ENCODE assay signal across 13 cellular contexts in genomic region chr16:88566158-88566557, GRCh38. TPM values are rescaled to one million over a fixed set of nuclear protein-coding genes. Genes with fewer than 3 reads are reported as not detected.
DNase-seq lines count a peak whose midpoint lies in the region; ATAC-seq and TF ChIP-seq lines count a peak whose summit lies in the region.
"Had no signal": no experiment of that assay in that cellular context is flagged by ENCODE, and none has a peak within 500 bp of the region (broad histone marks: within the 10 kb centered on the region; RNA-seq: fewer than 3 reads in every experiment).

No MANE protein-coding gene starts in this region.

- H3K27ac Mint-ChIP-seq in activated naive CD4-positive, alpha-beta T cell treated with anti-CD3 and anti-CD28 coated beads, Interleukin-2, amount 10 ng/mL, durations not matched to agents 7 days and 5 days, result no peak overlapping the region
- peak overlapping the region; percentile 37 to 46 for H3K27ac Mint-ChIP-seq in activated naive CD4-positive, alpha-beta T cell treated with anti-CD3 and anti-CD28 coated beads, Interleukin-2, amount 50 U/mL, for 72 hours
- no peak overlapping the region for H3K27ac Mint-ChIP-seq in neural crest cell (ENCODE audit: unreplicated experiment)
- no peak overlapping the region for H3K27ac Mint-ChIP-seq in stimulated activated naive CD8-positive, alpha-beta T cell treated with anti-CD3 and anti-CD28 coated beads, Interleukin-15, amount 100 ng/mL, for 72 hours
- H3K27ac Mint-ChIP-seq: T-helper 1 cell treated with Interleukin-12 subunit alpha and Interleukin-12 subunit beta and Interleukin-4 antibody, amounts not matched to agents 30 μg/mL and 1 μg/mL, for 36 hours had no signal

- no peaks in the 10 kb centered on the region for H3K9me3 ChIP-seq in heart right ventricle

- no peaks in the 10 kb centered on the region for H3K36me3 ChIP-seq in heart right ventricle

- no peak overlapping the region for H3K4me3 ChIP-seq in heart right ventricle

- no peaks in the 10 kb centered on the region for H3K27me3 ChIP-seq in heart right ventricle

- 71 to 73% methylated on average over 6 of the region's 6 CpGs for WGBS in heart right ventricle, 2 donors

- no peak overlapping the region for H3K27ac ChIP-seq in heart right ventricle

- H3K4me1 Mint-ChIP-seq in activated naive CD4-positive, alpha-beta T cell treated with anti-CD3 and anti-CD28 coated beads, Interleukin-2, amount 10 ng/mL, durations not matched to agents 7 days and 5 days, result peaks cover 22% of the 10 kb centered on the region
- peaks cover 24% of the 10 kb centered on the region for H3K4me1 Mint-ChIP-seq in neural crest cell
- H3K4me1 Mint-ChIP-seq in stimulated activated naive CD8-positive, alpha-beta T cell treated with anti-CD3 and anti-CD28 coated beads, Interleukin-15, amount 100 ng/mL, for 72 hours, result peaks cover 36% of the 10 kb centered on the region

- H3K36me3 Mint-ChIP-seq in activated naive CD4-positive, alpha-beta T cell treated with anti-CD3 and anti-CD28 coated beads, Interleukin-2, amount 10 ng/mL, durations not matched to agents 7 days and 5 days, result peaks cover 4% of the 10 kb centered on the region
- no peaks in the 10 kb centered on the region for H3K36me3 Mint-ChIP-seq in activated naive CD4-positive, alpha-beta T cell treated with anti-CD3 and anti-CD28 coated beads, Interleukin-2, amount 50 U/mL, for 72 hours
- no peaks in the 10 kb centered on the region for H3K36me3 Mint-ChIP-seq in neural crest cell (ENCODE audit: low read depth)

- peak; percentile 78 for DNase-seq in activated naive CD4-positive, alpha-beta T cell treated with Interleukin-2 at 50 U/mL for 16 hours
- no peak for DNase-seq in activated naive CD4-positive, alpha-beta T cell treated with anti-CD3 and anti-CD28 coated beads, Interleukin-2, amount 10 ng/mL, durations not matched to agents 7 days and 5 days
- peak; percentile 47 to 68 for DNase-seq in activated naive CD4-positive, alpha-beta T cell treated with anti-CD3 and anti-CD28 coated beads, Interleukin-2, amount 50 U/mL, for 72 hours (ENCODE audit: low spot score in 2 of 2)
- DNase-seq in neural crest cell (ENCODE audit: low read depth, low spot score) (no peak), SIG-M5 treated with dmso at 0.1 percent for 504 hours (lab: John Stamatoyannopoulos, UW; ENCODE audit: unreplicated experiment) (no peak), NCI-H1105 (lab: John Stamatoyannopoulos, UW) (no peak), heart right ventricle (no peak)
- peak; percentile 31 to 76 for DNase-seq in stimulated activated naive CD8-positive, alpha-beta T cell treated with anti-CD3 and anti-CD28 coated beads, Interleukin-15, amount 100 ng/mL, for 72 hours
- DNase-seq: AML-193, NCI-H2171 treated with DMSO at 0.1 percent for 48 hours, occipital lobe had no signal

- CTCF ChIA-PET in activated naive CD4-positive, alpha-beta T cell treated with anti-CD3 and anti-CD28 coated beads, Interleukin-2, amount 10 ng/mL, durations not matched to agents 7 days and 5 days (lab: Charles Lee), result no interaction called here

- peak; percentile 51 to 54 for ATAC-seq in activated naive CD4-positive, alpha-beta T cell treated with anti-CD3 and anti-CD28 coated beads, Interleukin-2, amount 50 U/mL, for 72 hours
- peak; percentile 47 for ATAC-seq in stimulated activated naive CD8-positive, alpha-beta T cell treated with anti-CD3 and anti-CD28 coated beads, Interleukin-15, amount 100 ng/mL, for 72 hours
- ATAC-seq in heart right ventricle, result no peak

- TF ChIP-seq CTCF in neural crest cell (conservative IDR thresholded peaks at IDR 0.05) (no peak), heart right ventricle (IDR thresholded peaks at IDR 0.05) (no peak)

- intact Hi-C loops in heart right ventricle (cut with DNase I), result loop anchor here in 2 of 10 donors (5.0 to 10.0 kb wide), 2 partner anchors 34 to 121 kb away; no protein-coding TSS in a partner anchor

- no peaks in the 10 kb centered on the region for H3K9me3 Mint-ChIP-seq in activated naive CD4-positive, alpha-beta T cell treated with anti-CD3 and anti-CD28 coated beads, Interleukin-2, amount 10 ng/mL, durations not matched to agents 7 days and 5 days
- H3K9me3 Mint-ChIP-seq in activated naive CD4-positive, alpha-beta T cell treated with anti-CD3 and anti-CD28 coated beads, Interleukin-2, amount 50 U/mL, for 72 hours, result no peaks in the 10 kb centered on the region
- H3K9me3 Mint-ChIP-seq in neural crest cell, result no peaks in the 10 kb centered on the region
- H3K9me3 Mint-ChIP-seq in stimulated activated naive CD8-positive, alpha-beta T cell treated with anti-CD3 and anti-CD28 coated beads, Interleukin-15, amount 100 ng/mL, for 72 hours, result no peaks in the 10 kb centered on the region
- H3K9me3 Mint-ChIP-seq: central memory CD8-positive, alpha-beta T cell; T-helper 1 cell treated with Interleukin-12 subunit alpha and Interleukin-12 subunit beta and Interleukin-4 antibody, amounts not matched to agents 30 μg/mL and 1 μg/mL, for 36 hours had no signal

- H3K27me3 Mint-ChIP-seq in activated naive CD4-positive, alpha-beta T cell treated with anti-CD3 and anti-CD28 coated beads, Interleukin-2, amount 10 ng/mL, durations not matched to agents 7 days and 5 days, result no peaks in the 10 kb centered on the region
- no peaks in the 10 kb centered on the region for H3K27me3 Mint-ChIP-seq in neural crest cell (ENCODE audit: low read depth)
- peaks cover 6% of the 10 kb centered on the region for H3K27me3 Mint-ChIP-seq in stimulated activated naive CD8-positive, alpha-beta T cell treated with anti-CD3 and anti-CD28 coated beads, Interleukin-15, amount 100 ng/mL, for 72 hours
- H3K27me3 Mint-ChIP-seq: central memory CD8-positive, alpha-beta T cell had no signal

- H3K4me1 ChIP-seq in heart right ventricle, result peaks cover 1 to 21% (median 15%) of the 10 kb centered on the region in 9 donors

- no peak overlapping the region for H3K4me3 Mint-ChIP-seq in activated naive CD4-positive, alpha-beta T cell treated with anti-CD3 and anti-CD28 coated beads, Interleukin-2, amount 10 ng/mL, durations not matched to agents 7 days and 5 days
- peak overlapping the region; percentile 51 for H3K4me3 Mint-ChIP-seq in neural crest cell
- no peak overlapping the region for H3K4me3 Mint-ChIP-seq in stimulated activated naive CD8-positive, alpha-beta T cell treated with anti-CD3 and anti-CD28 coated beads, Interleukin-15, amount 100 ng/mL, for 72 hours
- H3K4me3 Mint-ChIP-seq: central memory CD8-positive, alpha-beta T cell; T-helper 1 cell treated with Interleukin-12 subunit alpha and Interleukin-12 subunit beta and Interleukin-4 antibody, amounts not matched to agents 30 μg/mL and 1 μg/mL, for 36 hours had no signal

RNA-seq across cellular contexts. Expression of gene ZC3H18, which starts 4.0 kb away (rescaled TPM):
- total RNA-seq in activated naive CD4-positive, alpha-beta T cell treated with anti-CD3 and anti-CD28 coated beads, Interleukin-2, amount 50 U/mL, for 72 hours, result 10 to 100 TPM; 70.3 to 71.9 TPM
- total RNA-seq in neural crest cell, result 88.5 and 90.4 TPM in 2 replicates
- 10 to 100 TPM; 18.3 to 28.7 (median 22.0) TPM for total RNA-seq in heart right ventricle
- polyA plus RNA-seq in heart right ventricle, result 10 to 100 TPM; 18.4 to 22.7 TPM

Comparison
In these comparisons a context has a peak if more than half of its experiments do, and no peak if none do; other contexts are left out.
1. DNase-seq: peak in activated naive CD4-positive, alpha-beta T cell treated with Interleukin-2 at 50 U/mL for 16 hours (single experiment), activated naive CD4-positive, alpha-beta T cell treated with anti-CD3 and anti-CD28 coated beads, Interleukin-2, amount 50 U/mL, for 72 hours (2 of 2) and stimulated activated naive CD8-positive, alpha-beta T cell treated with anti-CD3 and anti-CD28 coated beads, Interleukin-15, amount 100 ng/mL, for 72 hours (2 of 2); none in activated naive CD4-positive, alpha-beta T cell treated with anti-CD3 and anti-CD28 coated beads, Interleukin-2, amount 10 ng/mL, durations not matched to agents 7 days and 5 days (single experiment), neural crest cell (single experiment), SIG-M5 treated with dmso at 0.1 percent for 504 hours (single experiment), NCI-H1105 (single experiment) and heart right ventricle (0 of 2).
2. H3K27ac Mint-ChIP-seq: peak in activated naive CD4-positive, alpha-beta T cell treated with anti-CD3 and anti-CD28 coated beads, Interleukin-2, amount 50 U/mL, for 72 hours (2 of 2); none in activated naive CD4-positive, alpha-beta T cell treated with anti-CD3 and anti-CD28 coated beads, Interleukin-2, amount 10 ng/mL, durations not matched to agents 7 days and 5 days (single experiment), neural crest cell (single experiment) and stimulated activated naive CD8-positive, alpha-beta T cell treated with anti-CD3 and anti-CD28 coated beads, Interleukin-15, amount 100 ng/mL, for 72 hours (0 of 2).
3. ATAC-seq: peak in activated naive CD4-positive, alpha-beta T cell treated with anti-CD3 and anti-CD28 coated beads, Interleukin-2, amount 50 U/mL, for 72 hours (2 of 2) and stimulated activated naive CD8-positive, alpha-beta T cell treated with anti-CD3 and anti-CD28 coated beads, Interleukin-15, amount 100 ng/mL, for 72 hours (single experiment); none in heart right ventricle (0 of 8).